In genomic region chr7:55348502-55348901, GRCh38 we compare ENCODE assay signal across 9 cellular contexts. TPM values are rescaled to one million over a fixed set of nuclear protein-coding genes. Genes with fewer than 3 reads are reported as not detected.
DNase-seq lines count a peak whose midpoint lies in the region; ATAC-seq and TF ChIP-seq lines count a peak whose summit lies in the region.
"Had no signal": no experiment of that assay in that cellular context is flagged by ENCODE, and none has a peak within 500 bp of the region (broad histone marks: within the 10 kb centered on the region; RNA-seq: fewer than 3 reads in every experiment).

No MANE protein-coding gene starts in this region.

- H3K27me3 ChIP-seq in DND-41 (ENCODE audit: insufficient read depth, low read length, poor library complexity) (no peaks in the 10 kb centered on the region), IMR-90 (ENCODE audit: control insufficient read depth, insufficient read depth, low read length) (peaks cover 9% of the 10 kb centered on the region), transverse colon (no peaks in the 10 kb centered on the region)

- no peak overlapping the region for H2BK5ac ChIP-seq in IMR-90 (ENCODE audit: low read depth, low read length, poor library complexity, severe bottlenecking)

- no peak overlapping the region for H3K9ac ChIP-seq in DND-41 (ENCODE audit: low read depth, low read length)
- H3K9ac ChIP-seq in IMR-90 (ENCODE audit: low read depth, low read length), result no peak overlapping the region

- intact Hi-C loops in IMR-90 (cut with micrococcal nuclease) (no loop called here), transverse colon (cut with DNase I; ENCODE audit: low total_unique reads) (no loop called here), posterior vena cava (cut with DNase I) (no loop called here)

- in situ Hi-C loops in IMR-90 (cut with MboI; ENCODE audit: low sequenced_read_pairs) (no loop called here), astrocyte of the cerebellum (cut with HindIII; ENCODE audit: low sequenced_read_pairs) (no loop called here), transverse colon (cut with MboI; ENCODE audit: low pct_ligation_motif_present in 1 of 4, low pct_unique_long_range_greater_than_20kb in 1 of 4, low sequenced_read_pairs in 3 of 4) (no loop called here)

- TF ChIP-seq CTCF in DND-41 (IDR thresholded peaks at IDR 0.05; ENCODE audit: borderline replicate concordance, extremely low read depth, low read length, poor library complexity, severe bottlenecking) (no peak), IMR-90 (conservative IDR thresholded peaks at IDR 0.05; ENCODE audit: low read depth, low read length) (no peak), astrocyte of the cerebellum (IDR thresholded peaks at IDR 0.05; ENCODE audit: low read depth, low read length, missing control alignments) (no peak), transverse colon (IDR thresholded peaks at IDR 0.05) (no peak)

- H3K14ac ChIP-seq in IMR-90 (replicated peaks; ENCODE audit: low read depth, low read length), result no peak overlapping the region

- peak overlapping the region in 1 of 2 experiments; percentile 38; a peak in 1 of 4 replicates for H3K4me3 ChIP-seq in DND-41 (ENCODE audit: low read depth in 1 of 2, low read length in 2 of 2)
- H3K4me3 ChIP-seq in IMR-90 (ENCODE audit: insufficient read depth, low read depth, low read length), result no peak overlapping the region
- no peak overlapping the region for H3K4me3 ChIP-seq in astrocyte of the cerebellum (ENCODE audit: low read depth, low read length)
- no peak overlapping the region for H3K4me3 ChIP-seq in transverse colon

- no peaks in the 10 kb centered on the region for H3K36me3 ChIP-seq in DND-41 (ENCODE audit: insufficient read depth, low read length)
- H3K36me3 ChIP-seq in IMR-90 (ENCODE audit: control insufficient read depth, insufficient read depth, low read length), result no peaks in the 10 kb centered on the region
- no peaks in the 10 kb centered on the region for H3K36me3 ChIP-seq in transverse colon

- POLR2A ChIA-PET in IMR-90 (lab: Charles Lee; ENCODE audit: unreplicated experiment), result no interaction called here

- WGBS in IMR-90 (ENCODE audit: extremely low coverage in 2 of 2, insufficient read length in 1 of 2), 2 experiments, result no CpG with 5 or more reads among the region's 4 CpGs
- WGBS in transverse colon (ENCODE audit: low coverage in 1 of 2), 2 donors, result 60 to 63% methylated on average over 4 of the region's 4 CpGs

- no peak overlapping the region for H2BK120ac ChIP-seq in IMR-90 (ENCODE audit: low read depth, low read length)

- peak overlapping the region; percentile 48 for H2AFZ ChIP-seq in DND-41 (ENCODE audit: low read depth, low read length)
- H2AFZ ChIP-seq in IMR-90 (replicated peaks; ENCODE audit: low read length, poor library complexity), result no peak overlapping the region

- DNase-seq in DND-41 (peak; percentile 14), IMR-90 (peak; percentile 37), astrocyte of the cerebellum (ENCODE audit: low read depth) (peak; percentile 41), iris pigment epithelial cell (ENCODE audit: low read depth) (peak; percentile 77), transverse colon (no peak), posterior vena cava (ENCODE audit: low spot score) (no peak), NCI-H2171 (lab: John Stamatoyannopoulos, UW) (no peak), NCI-H82 (lab: John Stamatoyannopoulos, UW) (no peak)
- DNase-seq: activated T-cell treated with anti-CD3 and anti-CD28 coated beads, Interleukin-2, amount 50 U/mL, for 24 hours had no signal

- no peak for TF ChIP-seq EP300 in transverse colon (IDR thresholded peaks at IDR 0.05; ENCODE audit: low read depth)

- no peak overlapping the region for H3K18ac ChIP-seq in IMR-90 (ENCODE audit: low read depth, low read length)

- CTCF ChIA-PET in IMR-90 (lab: Yijun Ruan, JAX), result no interaction called here

- H2BK15ac ChIP-seq in IMR-90 (ENCODE audit: low read depth, low read length), result no peak overlapping the region

- H4K5ac ChIP-seq in IMR-90 (ENCODE audit: low read depth, low read length), result no peak overlapping the region

- TF ChIP-seq RAD21 in IMR-90 (IDR thresholded peaks at IDR 0.05; ENCODE audit: low read length), result no peak

- H4K20me1 ChIP-seq in DND-41 (ENCODE audit: insufficient read depth, low read length) (no peaks in the 10 kb centered on the region), IMR-90 (ENCODE audit: insufficient read depth, low read length) (no peaks in the 10 kb centered on the region)

- H2AK9ac ChIP-seq in IMR-90 (replicated peaks; ENCODE audit: low read depth, low read length, poor library complexity), result no peak overlapping the region

- no peak overlapping the region for H2AK5ac ChIP-seq in IMR-90 (ENCODE audit: low read depth, low read length)

- H2BK20ac ChIP-seq in IMR-90 (ENCODE audit: low read depth, low read length), result no peak overlapping the region

- peak; percentile 89 for ATAC-seq in DND-41 (ENCODE audit: insufficient read depth, low read depth)
- no peak for ATAC-seq in IMR-90 (ENCODE audit: low read depth)

- H3K79me2 ChIP-seq in DND-41 (ENCODE audit: insufficient read depth, low read length), result no peaks in the 10 kb centered on the region

- TF ChIP-seq POLR2A in IMR-90 (IDR thresholded peaks at IDR 0.05; ENCODE audit: low read depth, low read length), result no peak
- TF ChIP-seq POLR2A in transverse colon (IDR thresholded peaks at IDR 0.05), result no peak

- H3K4ac ChIP-seq in IMR-90 (ENCODE audit: low read depth, low read length), result no peak overlapping the region

- H3K27ac ChIP-seq in DND-41 (ENCODE audit: low read length), result 0 out of 2 replicates have a peak overlapping the region, but pooled peaks have one; percentile 9
- H3K27ac ChIP-seq in IMR-90 (ENCODE audit: insufficient read depth, low read length), result no peak overlapping the region
- no peak overlapping the region for H3K27ac ChIP-seq in transverse colon

- no peaks in the 10 kb centered on the region for H3K79me1 ChIP-seq in IMR-90 (ENCODE audit: low read depth in 1 of 2, low read length in 2 of 2)

- H3K9me3 ChIP-seq in DND-41 (ENCODE audit: insufficient read depth, low read length, severe bottlenecking) (peaks cover 9% of the 10 kb centered on the region), IMR-90 (ENCODE audit: control insufficient read depth, insufficient read depth, low read length) (peaks cover 6% of the 10 kb centered on the region), transverse colon (no peaks in the 10 kb centered on the region)

- dilution Hi-C loops in IMR-90 (cut with HindIII; ENCODE audit: low sequenced_read_pairs, unreplicated experiment), result no loop called here

- BruUV-seq in IMR-90 (replicated peaks; lab: Mats Ljungman, UMichigan), result no TSS peak

- peak overlapping the region; percentile 51; the same call in 1 of the 2 replicates for H3K4me2 ChIP-seq in DND-41 (ENCODE audit: insufficient read depth, low read length)
- no peak overlapping the region for H3K4me2 ChIP-seq in IMR-90 (ENCODE audit: low read depth, low read length)

- no peak overlapping the region for H4K8ac ChIP-seq in IMR-90 (ENCODE audit: low read depth in 2 of 2, low read length in 2 of 2)

- no peak overlapping the region for H3K23ac ChIP-seq in IMR-90 (ENCODE audit: low read depth, low read length)

- H4K91ac ChIP-seq in IMR-90 (ENCODE audit: insufficient read depth, low read depth, low read length), result no peak overlapping the region

- H3K4me1 ChIP-seq in DND-41 (ENCODE audit: insufficient read depth, low read length) (peaks cover 12% of the 10 kb centered on the region), IMR-90 (ENCODE audit: control insufficient read depth, insufficient read depth, low read length) (no peaks in the 10 kb centered on the region), transverse colon (no peaks in the 10 kb centered on the region)

- H3K56ac ChIP-seq in IMR-90 (ENCODE audit: extremely low read depth, insufficient read depth, low read length), result no peak overlapping the region

- no peaks in the 10 kb centered on the region for H3K9me1 ChIP-seq in IMR-90 (ENCODE audit: insufficient read depth, low read length)

TF ChIP-seq in IMR-90, 13 proteins besides CTCF, POLR2A, EP300 and RAD21:
- TF ChIP-seq FOS (IDR thresholded peaks at IDR 0.05; ENCODE audit: low read depth, low read length) (peak; percentile 45; the same call in 1 of the 2 replicates), MXI1 (IDR thresholded peaks at IDR 0.05; ENCODE audit: borderline replicate concordance, low read depth, low read length) (no peak)

RNA-seq across cellular contexts. Expression of gene LANCL2, which starts 16.6 kb away (rescaled TPM):
- total RNA-seq in IMR-90 (2012; rRNA removed) (17.9 and 20.0 TPM in 2 replicates), transverse colon (10 to 100 TPM in 3 of 4 donors, 1 to 10 TPM in 1; 6.4 to 27.0 (median 15.6) TPM), posterior vena cava (1 to 10 TPM; 6.5 to 9.8 TPM)
- polyA plus RNA-seq in IMR-90 (2012; rRNA removed), result 11.7 and 13.6 TPM in 2 replicates
- polyA plus RNA-seq in IMR-90 (2012; cell fraction: cytosol; rRNA removed), result 10.8 and 18.3 TPM in 2 replicates
- 12.2 and 25.0 TPM in 2 replicates for polyA plus RNA-seq in IMR-90 (2012; cell fraction: nucleus; rRNA removed; ENCODE audit: low replicate concordance)

Comparison
In these comparisons a context has a peak if more than half of its experiments do, and no peak if none do; other contexts are left out.
1. DNase-seq: peak in DND-41 (single experiment), IMR-90 (single experiment), astrocyte of the cerebellum (single experiment) and iris pigment epithelial cell (single experiment); none in transverse colon (single experiment), posterior vena cava (single experiment), NCI-H2171 (single experiment) and NCI-H82 (single experiment).